1 cellular context compared by ENCODE assay signal in the genomic region with DNA sequence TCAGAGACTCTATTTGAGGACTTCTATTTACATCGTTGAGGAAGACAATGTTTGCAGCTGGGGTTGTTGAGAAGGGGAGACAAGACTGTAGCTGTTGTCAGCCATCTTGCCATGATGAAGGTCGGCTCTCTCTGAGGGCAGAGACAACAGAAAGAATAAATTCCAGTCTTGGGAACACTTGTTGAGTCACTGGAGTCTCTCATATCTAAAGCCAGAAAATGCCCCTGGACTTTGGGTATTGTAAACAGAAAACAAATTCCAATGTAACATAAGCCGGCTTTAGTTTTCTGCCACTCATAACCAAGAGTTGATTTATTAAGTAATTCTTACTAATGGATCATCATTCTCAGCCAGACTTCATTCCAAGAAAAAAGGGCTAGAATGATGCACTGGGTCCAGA.
TF ChIP-seq lines count a peak whose summit lies in the region.

No MANE protein-coding gene starts in this region.

TF ChIP-seq in HepG2, 621 proteins besides CTCF, POLR2A, EP300 and RAD21:
- TF ChIP-seq SIN3A (IDR thresholded peaks at IDR 0.05; ENCODE audit: borderline replicate concordance, low read depth, low read length) (no peak), ZNF83 (CRISPR knock-in tag; IDR thresholded peaks at IDR 0.05; ENCODE audit: borderline replicate concordance) (no peak), ZNF629 (CRISPR knock-in tag; conservative IDR thresholded peaks at IDR 0.05) (no peak), AGO2 (optimal IDR thresholded peaks at IDR 0.05; ENCODE audit: low read depth, low read length) (no peak), ARNT2 (CRISPR knock-in tag; IDR thresholded peaks at IDR 0.05; ENCODE audit: low read depth) (no peak), POLR2AphosphoS5 (IDR thresholded peaks at IDR 0.05; ENCODE audit: low read depth, low read length) (no peak), NFYC (CRISPR knock-in tag; IDR thresholded peaks at IDR 0.05) (no peak), ZIK1 (CRISPR knock-in tag; IDR thresholded peaks at IDR 0.05; ENCODE audit: borderline replicate concordance, low read depth) (no peak), KDM1A (CRISPR knock-in tag; IDR thresholded peaks at IDR 0.05) (no peak), ZNF10 (CRISPR knock-in tag; IDR thresholded peaks at IDR 0.05; ENCODE audit: borderline replicate concordance, low read depth) (no peak), ZFP36L1 (CRISPR knock-in tag; IDR thresholded peaks at IDR 0.05) (no peak), ESRRA (CRISPR knock-in tag; IDR thresholded peaks at IDR 0.05; ENCODE audit: low read depth) (no peak)
- TF ChIP-seq, protein P1, sequence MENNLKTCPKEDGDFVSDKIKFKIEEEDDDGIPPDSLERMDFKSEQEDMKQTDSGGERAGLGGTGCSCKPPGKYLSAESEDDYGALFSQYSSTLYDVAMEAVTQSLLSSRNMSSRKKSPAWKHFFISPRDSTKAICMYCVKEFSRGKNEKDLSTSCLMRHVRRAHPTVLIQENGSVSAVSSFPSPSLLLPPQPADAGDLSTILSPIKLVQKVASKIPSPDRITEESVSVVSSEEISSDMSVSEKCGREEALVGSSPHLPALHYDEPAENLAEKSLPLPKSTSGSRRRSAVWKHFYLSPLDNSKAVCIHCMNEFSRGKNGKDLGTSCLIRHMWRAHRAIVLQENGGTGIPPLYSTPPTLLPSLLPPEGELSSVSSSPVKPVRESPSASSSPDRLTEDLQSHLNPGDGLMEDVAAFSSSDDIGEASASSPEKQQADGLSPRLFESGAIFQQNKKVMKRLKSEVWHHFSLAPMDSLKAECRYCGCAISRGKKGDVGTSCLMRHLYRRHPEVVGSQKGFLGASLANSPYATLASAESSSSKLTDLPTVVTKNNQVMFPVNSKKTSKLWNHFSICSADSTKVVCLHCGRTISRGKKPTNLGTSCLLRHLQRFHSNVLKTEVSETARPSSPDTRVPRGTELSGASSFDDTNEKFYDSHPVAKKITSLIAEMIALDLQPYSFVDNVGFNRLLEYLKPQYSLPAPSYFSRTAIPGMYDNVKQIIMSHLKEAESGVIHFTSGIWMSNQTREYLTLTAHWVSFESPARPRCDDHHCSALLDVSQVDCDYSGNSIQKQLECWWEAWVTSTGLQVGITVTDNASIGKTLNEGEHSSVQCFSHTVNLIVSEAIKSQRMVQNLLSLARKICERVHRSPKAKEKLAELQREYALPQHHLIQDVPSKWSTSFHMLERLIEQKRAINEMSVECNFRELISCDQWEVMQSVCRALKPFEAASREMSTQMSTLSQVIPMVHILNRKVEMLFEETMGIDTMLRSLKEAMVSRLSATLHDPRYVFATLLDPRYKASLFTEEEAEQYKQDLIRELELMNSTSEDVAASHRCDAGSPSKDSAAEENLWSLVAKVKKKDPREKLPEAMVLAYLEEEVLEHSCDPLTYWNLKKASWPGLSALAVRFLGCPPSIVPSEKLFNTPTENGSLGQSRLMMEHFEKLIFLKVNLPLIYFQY (CRISPR knock-in tag; IDR thresholded peaks at IDR 0.05; ENCODE audit: borderline replicate concordance), result no peak
- TF ChIP-seq, protein P2, sequence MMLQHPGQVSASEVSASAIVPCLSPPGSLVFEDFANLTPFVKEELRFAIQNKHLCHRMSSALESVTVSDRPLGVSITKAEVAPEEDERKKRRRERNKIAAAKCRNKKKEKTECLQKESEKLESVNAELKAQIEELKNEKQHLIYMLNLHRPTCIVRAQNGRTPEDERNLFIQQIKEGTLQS (CRISPR knock-in tag; IDR thresholded peaks at IDR 0.05), result no peak
- TF ChIP-seq, protein P3, sequence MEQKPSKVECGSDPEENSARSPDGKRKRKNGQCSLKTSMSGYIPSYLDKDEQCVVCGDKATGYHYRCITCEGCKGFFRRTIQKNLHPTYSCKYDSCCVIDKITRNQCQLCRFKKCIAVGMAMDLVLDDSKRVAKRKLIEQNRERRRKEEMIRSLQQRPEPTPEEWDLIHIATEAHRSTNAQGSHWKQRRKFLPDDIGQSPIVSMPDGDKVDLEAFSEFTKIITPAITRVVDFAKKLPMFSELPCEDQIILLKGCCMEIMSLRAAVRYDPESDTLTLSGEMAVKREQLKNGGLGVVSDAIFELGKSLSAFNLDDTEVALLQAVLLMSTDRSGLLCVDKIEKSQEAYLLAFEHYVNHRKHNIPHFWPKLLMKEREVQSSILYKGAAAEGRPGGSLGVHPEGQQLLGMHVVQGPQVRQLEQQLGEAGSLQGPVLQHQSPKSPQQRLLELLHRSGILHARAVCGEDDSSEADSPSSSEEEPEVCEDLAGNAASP (CRISPR knock-in tag; IDR thresholded peaks at IDR 0.05; ENCODE audit: borderline replicate concordance), result no peak
- TF ChIP-seq, protein P4, sequence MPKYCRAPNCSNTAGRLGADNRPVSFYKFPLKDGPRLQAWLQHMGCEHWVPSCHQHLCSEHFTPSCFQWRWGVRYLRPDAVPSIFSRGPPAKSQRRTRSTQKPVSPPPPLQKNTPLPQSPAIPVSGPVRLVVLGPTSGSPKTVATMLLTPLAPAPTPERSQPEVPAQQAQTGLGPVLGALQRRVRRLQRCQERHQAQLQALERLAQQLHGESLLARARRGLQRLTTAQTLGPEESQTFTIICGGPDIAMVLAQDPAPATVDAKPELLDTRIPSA (CRISPR knock-in tag; IDR thresholded peaks at IDR 0.05; ENCODE audit: borderline replicate concordance), result no peak
- TF ChIP-seq, protein P5, sequence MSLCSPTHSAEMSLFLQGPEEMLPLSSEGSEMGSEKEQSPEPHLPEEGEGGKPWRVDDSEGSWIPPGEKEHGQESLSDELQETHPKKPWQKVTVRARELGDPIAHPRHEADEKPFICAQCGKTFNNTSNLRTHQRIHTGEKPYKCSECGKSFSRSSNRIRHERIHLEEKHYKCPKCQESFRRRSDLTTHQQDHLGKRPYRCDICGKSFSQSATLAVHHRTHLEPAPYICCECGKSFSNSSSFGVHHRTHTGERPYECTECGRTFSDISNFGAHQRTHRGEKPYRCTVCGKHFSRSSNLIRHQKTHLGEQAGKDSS (CRISPR knock-in tag; IDR thresholded peaks at IDR 0.05; ENCODE audit: borderline replicate concordance, low read depth), result no peak
- TF ChIP-seq, protein P6, sequence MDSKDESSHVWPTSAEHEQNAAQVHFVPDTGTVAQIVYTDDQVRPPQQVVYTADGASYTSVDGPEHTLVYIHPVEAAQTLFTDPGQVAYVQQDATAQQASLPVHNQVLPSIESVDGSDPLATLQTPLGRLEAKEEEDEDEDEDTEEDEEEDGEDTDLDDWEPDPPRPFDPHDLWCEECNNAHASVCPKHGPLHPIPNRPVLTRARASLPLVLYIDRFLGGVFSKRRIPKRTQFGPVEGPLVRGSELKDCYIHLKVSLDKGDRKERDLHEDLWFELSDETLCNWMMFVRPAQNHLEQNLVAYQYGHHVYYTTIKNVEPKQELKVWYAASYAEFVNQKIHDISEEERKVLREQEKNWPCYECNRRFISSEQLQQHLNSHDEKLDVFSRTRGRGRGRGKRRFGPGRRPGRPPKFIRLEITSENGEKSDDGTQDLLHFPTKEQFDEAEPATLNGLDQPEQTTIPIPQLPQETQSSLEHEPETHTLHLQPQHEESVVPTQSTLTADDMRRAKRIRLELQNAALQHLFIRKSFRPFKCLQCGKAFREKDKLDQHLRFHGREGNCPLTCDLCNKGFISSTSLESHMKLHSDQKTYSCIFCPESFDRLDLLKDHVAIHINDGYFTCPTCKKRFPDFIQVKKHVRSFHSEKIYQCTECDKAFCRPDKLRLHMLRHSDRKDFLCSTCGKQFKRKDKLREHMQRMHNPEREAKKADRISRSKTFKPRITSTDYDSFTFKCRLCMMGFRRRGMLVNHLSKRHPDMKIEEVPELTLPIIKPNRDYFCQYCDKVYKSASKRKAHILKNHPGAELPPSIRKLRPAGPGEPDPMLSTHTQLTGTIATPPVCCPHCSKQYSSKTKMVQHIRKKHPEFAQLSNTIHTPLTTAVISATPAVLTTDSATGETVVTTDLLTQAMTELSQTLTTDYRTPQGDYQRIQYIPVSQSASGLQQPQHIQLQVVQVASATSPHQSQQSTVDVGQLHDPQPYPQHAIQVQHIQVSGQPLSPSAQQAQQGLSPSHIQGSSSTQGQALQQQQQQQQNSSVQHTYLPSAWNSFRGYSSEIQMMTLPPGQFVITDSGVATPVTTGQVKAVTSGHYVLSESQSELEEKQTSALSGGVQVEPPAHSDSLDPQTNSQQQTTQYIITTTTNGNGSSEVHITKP (CRISPR knock-in tag; IDR thresholded peaks at IDR 0.05; ENCODE audit: low read depth), result no peak
